ENCODE assay signal across 12 cellular contexts in the genomic region with DNA sequence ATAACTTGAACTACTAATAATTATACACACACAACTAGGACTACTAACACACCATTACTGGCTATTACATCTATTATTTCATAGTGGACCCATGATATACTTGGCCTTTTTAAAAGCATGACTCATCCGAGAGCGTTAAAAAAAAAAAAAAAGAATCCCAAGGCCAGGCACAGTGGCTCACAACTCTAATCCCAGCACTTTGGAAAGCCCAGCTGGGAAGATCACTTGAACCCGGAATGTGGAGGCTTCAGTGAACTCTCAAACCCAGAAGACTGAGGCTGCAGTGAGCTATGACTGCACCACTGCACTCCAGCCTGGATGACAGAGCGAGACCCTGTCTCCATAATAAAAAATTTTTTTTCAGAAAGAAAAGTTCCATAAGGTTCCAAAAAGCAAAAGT. TPM values are rescaled to one million over a fixed set of nuclear protein-coding genes. Genes with fewer than 3 reads are reported as not detected.
A peak's percentile ranks its signal among the peaks of the same experiment; 100 is the strongest.
DNase-seq lines count a peak whose midpoint lies in the region; ATAC-seq and TF ChIP-seq lines count a peak whose summit lies in the region.
"Had no signal": no experiment of that assay in that cellular context is flagged by ENCODE, and none has a peak within 500 bp of the region (broad histone marks: within the 10 kb centered on the region; RNA-seq: fewer than 3 reads in every experiment).

No MANE protein-coding gene starts in this region.

- peaks cover 0 to 5% of the 10 kb centered on the region in 2 experiments; a peak in 3 of 4 replicates for H3K4me1 ChIP-seq in SK-N-SH (ENCODE audit: control insufficient read depth in 1 of 2, insufficient read depth in 2 of 2, low read depth in 1 of 2, low read length in 1 of 2)
- peaks cover 44% of the 10 kb centered on the region for H3K4me1 ChIP-seq in PC-9 (replicated peaks; ENCODE audit: insufficient read depth)
- H3K4me1 ChIP-seq in endodermal cell (ENCODE audit: control insufficient read depth, insufficient read depth, low read length) = peaks cover 13% of the 10 kb centered on the region

- no peak for TF ChIP-seq CTCF in SK-N-SH (IDR thresholded peaks at IDR 0.05)
- TF ChIP-seq CTCF in PC-9 (conservative IDR thresholded peaks at IDR 0.05) = no peak
- TF ChIP-seq CTCF in endodermal cell (conservative IDR thresholded peaks at IDR 0.05) = no peak
- TF ChIP-seq CTCF in progenitor cell of endocrine pancreas (IDR thresholded peaks at IDR 0.05; ENCODE audit: unreplicated experiment) = no peak

- no peak overlapping the region for H2AFZ ChIP-seq in SK-N-SH (ENCODE audit: low read depth)
- no peak overlapping the region for H2AFZ ChIP-seq in PC-9

- H3K9me2 ChIP-seq in SK-N-SH (no peaks in the 10 kb centered on the region), PC-9 (ENCODE audit: insufficient read depth) (no peaks in the 10 kb centered on the region)

- TF ChIP-seq EP300 in SK-N-SH (IDR thresholded peaks at IDR 0.05; ENCODE audit: borderline replicate concordance in 1 of 2, low read depth in 1 of 2, low read length in 1 of 2) = no peak

- WGBS in SK-N-SH (ENCODE audit: low lambda C conversion rate) = 75% methylated on average over 4 of the region's 4 CpGs
- 90 to 100% methylated on average over 4 of the region's 4 CpGs for WGBS in endodermal cell (ENCODE audit: insufficient coverage in 1 of 2, insufficient read length in 1 of 2), 2 experiments

- no TSS peak for BruUV-seq in PC-9 (replicated peaks; lab: Mats Ljungman, UMichigan)

- H3K36me3 Mint-ChIP-seq in endodermal cell (ENCODE audit: low read depth) = peaks cover 5% of the 10 kb centered on the region
- H3K36me3 Mint-ChIP-seq in progenitor cell of endocrine pancreas (ENCODE audit: insufficient read depth) = peaks cover 4% of the 10 kb centered on the region

- no peaks in the 10 kb centered on the region for H3K9me3 ChIP-seq in SK-N-SH
- no peaks in the 10 kb centered on the region for H3K9me3 ChIP-seq in PC-9 (ENCODE audit: insufficient read depth, low read depth)
- no peaks in the 10 kb centered on the region for H3K9me3 ChIP-seq in endodermal cell (ENCODE audit: control insufficient read depth, low read length)

- POLR2A ChIA-PET in SK-N-SH (lab: Yijun Ruan, JAX) = no interaction called here
- POLR2A ChIA-PET in PC-9 (lab: Charles Lee; ENCODE audit: unreplicated experiment) = no interaction called here

- H3K4me3 Mint-ChIP-seq in endodermal cell = peak overlapping the region; percentile 83
- peak overlapping the region; percentile 30 for H3K4me3 Mint-ChIP-seq in progenitor cell of endocrine pancreas (ENCODE audit: low read depth)

- no peak overlapping the region for H3K9ac ChIP-seq in SK-N-SH
- H3K9ac ChIP-seq in endodermal cell (ENCODE audit: extremely low read depth, low read length, poor library complexity, severe bottlenecking) = no peak overlapping the region

- peaks cover 80% of the 10 kb centered on the region for H3K79me2 ChIP-seq in SK-N-SH (ENCODE audit: insufficient read depth)
- H3K79me2 ChIP-seq in PC-9 (ENCODE audit: low read depth) = peaks cover 80% of the 10 kb centered on the region

- DNase-seq in SK-N-SH = no peak
- DNase-seq in PC-9 = no peak
- no peak for DNase-seq in endodermal cell
- no peak for DNase-seq in progenitor cell of endocrine pancreas (ENCODE audit: low spot score, unreplicated experiment)
- no peak for DNase-seq in inferior parietal cortex (ENCODE audit: extremely low spot score)
- DNase-seq: activated CD4-positive, CD25-positive, alpha-beta regulatory T cell treated with anti-CD3 and anti-CD28 coated beads, Interleukin-2, amount 50 U/mL, for 72 hours; naive B cell; stimulated activated CD4-positive, alpha-beta T cell treated with anti-CD3 and anti-CD28 coated beads, Interleukin-2, amount 100 ng/mL, for 48 hours had no signal

- H3K27ac Mint-ChIP-seq in endodermal cell (no peak overlapping the region), progenitor cell of endocrine pancreas (peak overlapping the region; percentile 29)

- CTCF ChIA-PET in SK-N-SH (lab: Yijun Ruan, JAX) (no interaction called here), PC-9 (lab: Charles Lee) (no interaction called here)

- intact Hi-C loops in PC-9 (cut with micrococcal nuclease; ENCODE audit: unreplicated experiment) = loop anchor here (10.0 kb wide), 2 partner anchors 119 to 239 kb away; no protein-coding TSS in a partner anchor

- H4K20me1 ChIP-seq in SK-N-SH (ENCODE audit: insufficient read depth) (peaks cover 56% of the 10 kb centered on the region), PC-9 (ENCODE audit: insufficient read depth) (peaks cover 35% of the 10 kb centered on the region)

- H3K4me2 ChIP-seq in SK-N-SH (peak overlapping the region; percentile 83), PC-9 (peak overlapping the region; percentile 100; the same call in 1 of the 2 replicates)

- no peak overlapping the region for H3K27ac ChIP-seq in SK-N-SH (ENCODE audit: low read depth in 2 of 2, low read length in 1 of 2)
- H3K27ac ChIP-seq in PC-9 = no peak overlapping the region
- no peak overlapping the region for H3K27ac ChIP-seq in endodermal cell (ENCODE audit: low read depth, low read length)
- H3K27ac ChIP-seq: 22Rv1 had no signal

- H3K27me3 ChIP-seq in SK-N-SH (ENCODE audit: insufficient read depth) (no peaks in the 10 kb centered on the region), PC-9 (ENCODE audit: insufficient read depth, low read depth) (no peaks in the 10 kb centered on the region), endodermal cell (ENCODE audit: control insufficient read depth, insufficient read depth, low read length, poor library complexity, severe bottlenecking) (no peaks in the 10 kb centered on the region)

- H3K4me3 ChIP-seq in SK-N-SH (ENCODE audit: low read depth in 2 of 2, low read length in 1 of 2) = no peak overlapping the region
- H3K4me3 ChIP-seq in PC-9 = no peak overlapping the region
- peak overlapping the region; percentile 2 for H3K4me3 ChIP-seq in endodermal cell (ENCODE audit: low read length)

- ATAC-seq in SK-N-SH treated with all-trans-retinoic acid at 6 μM for 48 hours (no peak), GM21723 (IDR thresholded peaks at IDR 0.05; ENCODE audit: unreplicated experiment) (no peak), HG02763 (IDR thresholded peaks at IDR 0.05; ENCODE audit: unreplicated experiment) (no peak)

- H3K4me1 Mint-ChIP-seq in endodermal cell (peaks cover 40% of the 10 kb centered on the region), progenitor cell of endocrine pancreas (ENCODE audit: low read depth) (peaks cover 35% of the 10 kb centered on the region)

- peaks cover 7% of the 10 kb centered on the region for H3F3A ChIP-seq in SK-N-SH (replicated peaks; ENCODE audit: insufficient read depth)
- H3F3A ChIP-seq in PC-9 (ENCODE audit: insufficient read depth, low read depth) = peaks cover 26% of the 10 kb centered on the region; the same call in 1 of the 2 replicates

- no peak for TF ChIP-seq RAD21 in SK-N-SH (IDR thresholded peaks at IDR 0.05; ENCODE audit: low read length)

- H3K9me3 Mint-ChIP-seq in endodermal cell = no peaks in the 10 kb centered on the region
- H3K9me3 Mint-ChIP-seq in progenitor cell of endocrine pancreas (ENCODE audit: low read depth) = no peaks in the 10 kb centered on the region
- H3K9me3 Mint-ChIP-seq: naive B cell had no signal

- H3K27me3 Mint-ChIP-seq in endodermal cell (ENCODE audit: insufficient read depth) (peaks cover 7% of the 10 kb centered on the region), progenitor cell of endocrine pancreas (no peaks in the 10 kb centered on the region)
- H3K27me3 Mint-ChIP-seq: naive B cell had no signal

- H3K36me3 ChIP-seq in SK-N-SH (replicated peaks in 1 of 2; ENCODE audit: control insufficient read depth in 1 of 2, insufficient read depth in 2 of 2, low read length in 1 of 2) (no peaks in the 10 kb centered on the region), PC-9 (ENCODE audit: low read depth) (no peaks in the 10 kb centered on the region), endodermal cell (ENCODE audit: control insufficient read depth, insufficient read depth, low read length) (no peaks in the 10 kb centered on the region)

TF ChIP-seq in SK-N-SH, 30 proteins besides CTCF, POLR2A, EP300 and RAD21 (continues in another document):
- TF ChIP-seq GABPA (IDR thresholded peaks at IDR 0.05; ENCODE audit: low read depth) (no peak), FOSL2 (IDR thresholded peaks at IDR 0.05; ENCODE audit: borderline replicate concordance, low read depth) (peak; percentile 55; the same call in 1 of the 2 replicates), RCOR1 (IDR thresholded peaks at IDR 0.05; ENCODE audit: low read length) (no peak), JUND (IDR thresholded peaks at IDR 0.05) (peak; percentile 62)
- TF ChIP-seq, protein P1, sequence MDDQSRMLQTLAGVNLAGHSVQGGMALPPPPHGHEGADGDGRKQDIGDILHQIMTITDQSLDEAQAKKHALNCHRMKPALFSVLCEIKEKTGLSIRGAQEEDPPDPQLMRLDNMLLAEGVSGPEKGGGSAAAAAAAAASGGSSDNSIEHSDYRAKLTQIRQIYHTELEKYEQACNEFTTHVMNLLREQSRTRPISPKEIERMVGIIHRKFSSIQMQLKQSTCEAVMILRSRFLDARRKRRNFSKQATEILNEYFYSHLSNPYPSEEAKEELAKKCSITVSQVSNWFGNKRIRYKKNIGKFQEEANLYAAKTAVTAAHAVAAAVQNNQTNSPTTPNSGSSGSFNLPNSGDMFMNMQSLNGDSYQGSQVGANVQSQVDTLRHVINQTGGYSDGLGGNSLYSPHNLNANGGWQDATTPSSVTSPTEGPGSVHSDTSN (IDR thresholded peaks at IDR 0.05) = no peak

TF ChIP-seq in SK-N-SH treated with all-trans-retinoic acid at 6 μM for 48 hours, 23 proteins besides CTCF, POLR2A, EP300 and RAD21 (continues in another document):
- TF ChIP-seq TOX (CRISPR knock-in tag; IDR thresholded peaks at IDR 0.05; ENCODE audit: borderline replicate concordance) (no peak), RARB (CRISPR knock-in tag; IDR thresholded peaks at IDR 0.05) (no peak), TCF4 (CRISPR knock-in tag; IDR thresholded peaks at IDR 0.05; ENCODE audit: borderline replicate concordance) (no peak), ZC3H10 (CRISPR knock-in tag; IDR thresholded peaks at IDR 0.05) (no peak), CSDC2 (CRISPR knock-in tag; IDR thresholded peaks at IDR 0.05) (no peak), ZNF70 (CRISPR knock-in tag; IDR thresholded peaks at IDR 0.05) (no peak), ZFP30 (CRISPR knock-in tag; IDR thresholded peaks at IDR 0.05) (no peak), ISL1 (CRISPR knock-in tag; IDR thresholded peaks at IDR 0.05) (no peak), GLIS3 (CRISPR knock-in tag; IDR thresholded peaks at IDR 0.05) (no peak)

RNA-seq across cellular contexts. Expression of a gene that starts 3.1 kb away (rescaled TPM):
- polyA plus RNA-seq in SK-N-SH (2012; rRNA removed) = 61.6 and 71.1 TPM in 2 replicates
- 68.1 and 72.7 TPM in 2 replicates for polyA plus RNA-seq in SK-N-SH (2012; cell fraction: cytosol; rRNA removed)
- polyA plus RNA-seq in SK-N-SH (2012; cell fraction: nucleus; rRNA removed) = 73.9 and 96.3 TPM in 2 replicates
- 117 TPM in 2 replicates for total RNA-seq in PC-9 (2021)
- 100 to 1,000 TPM; 120 to 136 TPM for total RNA-seq in endodermal cell
- polyA plus RNA-seq in endodermal cell (2013, experiment 1 of 2) = 94.6 TPM
- polyA plus RNA-seq in endodermal cell (2013, experiment 2 of 2) = 93.6 TPM
- total RNA-seq in progenitor cell of endocrine pancreas = 170 and 173 TPM in 2 replicates
